In the genomic region with DNA sequence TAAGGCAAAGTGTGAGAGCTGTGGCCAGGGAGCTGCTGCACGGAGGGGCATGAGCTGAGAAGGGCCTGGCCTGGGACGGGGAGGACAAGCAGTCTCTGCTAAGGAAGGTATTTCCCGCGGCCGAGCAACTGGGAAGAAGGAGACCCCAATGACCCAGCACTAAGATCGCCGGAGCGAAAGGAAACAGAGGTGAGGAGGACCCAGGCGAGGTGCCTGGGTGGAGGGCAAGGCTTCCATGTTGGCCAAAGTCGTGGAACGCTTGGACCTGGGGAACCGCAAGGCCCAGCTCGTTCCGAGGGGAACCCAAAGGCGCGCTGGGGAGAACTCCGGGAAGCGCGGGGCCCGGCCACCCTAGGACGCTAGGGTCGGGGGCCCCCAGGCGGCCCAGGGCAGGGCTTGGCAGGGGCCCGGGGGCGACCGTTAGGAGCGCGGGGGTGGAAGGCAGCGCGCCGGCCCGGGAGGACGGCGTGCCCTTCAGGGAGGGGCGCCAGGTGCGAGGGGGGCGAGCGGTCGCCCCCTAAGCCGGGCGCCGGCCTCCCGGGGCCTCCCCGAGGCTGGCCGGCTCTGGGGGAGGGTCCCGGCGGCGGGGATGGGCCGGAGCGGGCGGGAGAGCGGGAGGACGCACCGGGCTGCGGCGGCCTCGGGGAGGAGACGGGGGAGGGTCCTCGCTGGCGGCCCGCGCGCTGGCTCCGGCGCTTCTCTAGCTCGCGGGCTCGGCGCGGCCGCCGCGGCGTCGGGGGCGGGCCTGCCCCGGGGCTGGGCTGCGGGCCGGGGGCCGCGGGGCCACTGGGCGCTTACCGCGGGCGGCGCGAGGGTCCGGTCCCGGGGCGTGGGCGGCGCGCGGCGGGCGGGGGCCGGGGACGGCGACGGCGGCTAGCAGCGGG, we compare ENCODE assay signal across 8 cellular contexts. TPM values are rescaled to one million over a fixed set of nuclear protein-coding genes. Genes with fewer than 3 reads are reported as not detected.
DNase-seq lines count a peak whose midpoint lies in the region; ATAC-seq and TF ChIP-seq lines count a peak whose summit lies in the region.

No MANE protein-coding gene starts in this region.

- peaks cover 50% of the 10 kb centered on the region for H3K4me1 Mint-ChIP-seq in activated T-cell treated with anti-CD3 and anti-CD28 coated beads, Interleukin-2, amount 50 U/mL, for 24 hours (ENCODE audit: low read depth)

- H3K27ac Mint-ChIP-seq in activated T-cell treated with anti-CD3 and anti-CD28 coated beads, Interleukin-2, amount 50 U/mL, for 24 hours: peak overlapping the region; percentile 92

- H3K36me3 ChIP-seq in kidney epithelial cell (ENCODE audit: control insufficient read depth, insufficient read depth, low read length) (no peaks in the 10 kb centered on the region), suprapubic skin (peaks cover 7% of the 10 kb centered on the region)

- in situ Hi-C loops in astrocyte of the cerebellum (cut with HindIII; ENCODE audit: low sequenced_read_pairs): no loop called here

- H3K27me3 ChIP-seq in kidney epithelial cell (ENCODE audit: control insufficient read depth, insufficient read depth, low read length): no peaks in the 10 kb centered on the region
- H3K27me3 ChIP-seq in suprapubic skin: no peaks in the 10 kb centered on the region

- H3K4me3 Mint-ChIP-seq in activated T-cell treated with anti-CD3 and anti-CD28 coated beads, Interleukin-2, amount 50 U/mL, for 24 hours: peak overlapping the region; percentile 98

- no peak for TF ChIP-seq CTCF in astrocyte of the cerebellum (IDR thresholded peaks at IDR 0.05; ENCODE audit: low read depth, low read length, missing control alignments)
- no peak for TF ChIP-seq CTCF in kidney epithelial cell (IDR thresholded peaks at IDR 0.05; ENCODE audit: insufficient read depth, low read length, poor library complexity, severe bottlenecking)
- no peak for TF ChIP-seq CTCF in suprapubic skin (IDR thresholded peaks at IDR 0.05)

- intact Hi-C loops in sciatic nerve (cut with DNase I): loop anchor here (2.0 to 5.0 kb wide), 2 partner anchors 129 to 226 kb away; no protein-coding TSS in a partner anchor

- TF ChIP-seq POLR2A in suprapubic skin (IDR thresholded peaks at IDR 0.05): no peak

- peaks cover 35% of the 10 kb centered on the region for H3K36me3 Mint-ChIP-seq in activated T-cell treated with anti-CD3 and anti-CD28 coated beads, Interleukin-2, amount 50 U/mL, for 24 hours (ENCODE audit: low read depth)

- H3K27ac ChIP-seq in suprapubic skin: peak overlapping the region; percentile 91

- no peaks in the 10 kb centered on the region for H3K9me3 ChIP-seq in suprapubic skin

- no peaks in the 10 kb centered on the region for H3K27me3 Mint-ChIP-seq in activated T-cell treated with anti-CD3 and anti-CD28 coated beads, Interleukin-2, amount 50 U/mL, for 24 hours

- H3K4me1 ChIP-seq in suprapubic skin: peaks cover 46% of the 10 kb centered on the region

- TF ChIP-seq EP300 in suprapubic skin (IDR thresholded peaks at IDR 0.05): no peak

- DNase-seq in activated T-cell treated with anti-CD3 and anti-CD28 coated beads, Interleukin-2, amount 50 U/mL, for 24 hours: peak; percentile 49
- DNase-seq in activated T-cell treated with anti-CD3 and anti-CD28 coated beads for 4 hours (no peak), astrocyte of the cerebellum (ENCODE audit: low read depth) (no peak), kidney epithelial cell (ENCODE audit: low read depth) (no peak), suprapubic skin (ENCODE audit: low spot score in 2 of 2) (no peak), sciatic nerve (ENCODE audit: low spot score) (no peak), COLO829 (ENCODE audit: low spot score) (no peak)

- 2% methylated on average over 15 of the region's 102 CpGs for WGBS in suprapubic skin

- peak; percentile 32 for ATAC-seq in HG03432 (IDR thresholded peaks at IDR 0.05; ENCODE audit: unreplicated experiment)
- no peak for ATAC-seq in sciatic nerve

- H3K4me3 ChIP-seq in astrocyte of the cerebellum (ENCODE audit: low read depth, low read length) (peak overlapping the region; percentile 82), kidney epithelial cell (ENCODE audit: low read depth, low read length) (peak overlapping the region; percentile 77), suprapubic skin (peak overlapping the region; percentile 96)

- H3K9me3 Mint-ChIP-seq in activated T-cell treated with anti-CD3 and anti-CD28 coated beads, Interleukin-2, amount 50 U/mL, for 24 hours: no peaks in the 10 kb centered on the region

RNA-seq across cellular contexts. Expression of a gene that starts 0.5 kb away (rescaled TPM):
- total RNA-seq in kidney epithelial cell (23.1 and 23.5 TPM in 2 replicates), suprapubic skin (10 to 100 TPM; 29.0 to 91.6 (median 40.7) TPM), sciatic nerve (58.8 TPM)

RNA-seq across cellular contexts. Expression of a gene that starts 12.4 kb away (rescaled TPM):
- total RNA-seq in kidney epithelial cell (46.1 and 52.8 TPM in 2 replicates), suprapubic skin (10 to 100 TPM; 39.4 to 55.8 (median 47.6) TPM), sciatic nerve (16.6 TPM)

RNA-seq across cellular contexts. Expression of a gene that starts 20.0 kb away (rescaled TPM):
- 330 and 391 TPM in 2 replicates for total RNA-seq in kidney epithelial cell
- total RNA-seq in suprapubic skin: 100 to 1,000 TPM; 228 to 311 (median 300) TPM
- 179 TPM for total RNA-seq in sciatic nerve

RNA-seq across cellular contexts. Expression of a gene that starts 26.7 kb away (rescaled TPM):
- total RNA-seq in kidney epithelial cell: not detected in 2 replicates
- total RNA-seq in suprapubic skin: under 1 TPM in 1 of 4 donors, not detected in 3; 0.97 TPM
- total RNA-seq in sciatic nerve: not detected

RNA-seq across cellular contexts. Expression of a gene that starts 37.3 kb away (rescaled TPM):
- not detected in 2 replicates for total RNA-seq in kidney epithelial cell
- total RNA-seq in suprapubic skin: not detected
- total RNA-seq in sciatic nerve: not detected
